In genomic region chr5:72955768-72956323, GRCh38 we compare ENCODE assay signal across 1 cellular context.
A peak's percentile ranks its signal among the peaks of the same experiment; 100 is the strongest.
TF ChIP-seq lines count a peak whose summit lies in the region.

TSS of gene FCHO2 (plus strand) at chr5:72956041. CDS start at chr5:72956097, 56 bp downstream.

TF ChIP-seq in K562, 482 proteins besides CTCF, POLR2A, EP300 and RAD21 (continued from another document and continues in another):
- TF ChIP-seq, protein P1, sequence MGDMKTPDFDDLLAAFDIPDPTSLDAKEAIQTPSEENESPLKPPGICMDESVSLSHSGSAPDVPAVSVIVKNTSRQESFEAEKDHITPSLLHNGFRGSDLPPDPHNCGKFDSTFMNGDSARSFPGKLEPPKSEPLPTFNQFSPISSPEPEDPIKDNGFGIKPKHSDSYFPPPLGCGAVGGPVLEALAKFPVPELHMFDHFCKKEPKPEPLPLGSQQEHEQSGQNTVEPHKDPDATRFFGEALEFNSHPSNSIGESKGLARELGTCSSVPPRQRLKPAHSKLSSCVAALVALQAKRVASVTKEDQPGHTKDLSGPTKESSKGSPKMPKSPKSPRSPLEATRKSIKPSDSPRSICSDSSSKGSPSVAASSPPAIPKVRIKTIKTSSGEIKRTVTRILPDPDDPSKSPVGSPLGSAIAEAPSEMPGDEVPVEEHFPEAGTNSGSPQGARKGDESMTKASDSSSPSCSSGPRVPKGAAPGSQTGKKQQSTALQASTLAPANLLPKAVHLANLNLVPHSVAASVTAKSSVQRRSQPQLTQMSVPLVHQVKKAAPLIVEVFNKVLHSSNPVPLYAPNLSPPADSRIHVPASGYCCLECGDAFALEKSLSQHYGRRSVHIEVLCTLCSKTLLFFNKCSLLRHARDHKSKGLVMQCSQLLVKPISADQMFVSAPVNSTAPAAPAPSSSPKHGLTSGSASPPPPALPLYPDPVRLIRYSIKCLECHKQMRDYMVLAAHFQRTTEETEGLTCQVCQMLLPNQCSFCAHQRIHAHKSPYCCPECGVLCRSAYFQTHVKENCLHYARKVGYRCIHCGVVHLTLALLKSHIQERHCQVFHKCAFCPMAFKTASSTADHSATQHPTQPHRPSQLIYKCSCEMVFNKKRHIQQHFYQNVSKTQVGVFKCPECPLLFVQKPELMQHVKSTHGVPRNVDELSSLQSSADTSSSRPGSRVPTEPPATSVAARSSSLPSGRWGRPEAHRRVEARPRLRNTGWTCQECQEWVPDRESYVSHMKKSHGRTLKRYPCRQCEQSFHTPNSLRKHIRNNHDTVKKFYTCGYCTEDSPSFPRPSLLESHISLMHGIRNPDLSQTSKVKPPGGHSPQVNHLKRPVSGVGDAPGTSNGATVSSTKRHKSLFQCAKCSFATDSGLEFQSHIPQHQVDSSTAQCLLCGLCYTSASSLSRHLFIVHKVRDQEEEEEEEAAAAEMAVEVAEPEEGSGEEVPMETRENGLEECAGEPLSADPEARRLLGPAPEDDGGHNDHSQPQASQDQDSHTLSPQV (IDR thresholded peaks at IDR 0.05), result no peak
- TF ChIP-seq EHMT2 (IDR thresholded peaks at IDR 0.05) (no peak), BRD4 (IDR thresholded peaks at IDR 0.05) (no peak), XRCC5 (IDR thresholded peaks at IDR 0.05; ENCODE audit: low read depth, low read length) (peak; percentile 32; the same call in 1 of the 2 replicates), MAFK (IDR thresholded peaks at IDR 0.05; ENCODE audit: low read length) (no peak), ZNF699 (CRISPR knock-in tag; IDR thresholded peaks at IDR 0.05; ENCODE audit: insufficient replicate concordance) (no peak), RFX1 (IDR thresholded peaks at IDR 0.05) (no peak), MAFG (tag; conservative IDR thresholded peaks at IDR 0.05) (no peak), HNRNPL (IDR thresholded peaks at IDR 0.05; ENCODE audit: low read depth, low read length) (no peak), JUND (IDR thresholded peaks at IDR 0.05; ENCODE audit: borderline replicate concordance, low read depth, low read length) (0 out of 2 replicates have a peak, but pooled peaks have one; percentile 39), JUND (tag; IDR thresholded peaks at IDR 0.05; ENCODE audit: borderline replicate concordance, low read depth, low read length) (no peak), BMI1 (IDR thresholded peaks at IDR 0.05; ENCODE audit: low read length) (no peak), ZBTB5 (IDR thresholded peaks at IDR 0.05) (no peak), ZNF184 (CRISPR knock-in tag; IDR thresholded peaks at IDR 0.05) (no peak), EP400 (IDR thresholded peaks at IDR 0.05) (peak; percentile 39; the same call in 1 of the 2 replicates), ATF1 (CRISPR knock-in tag; IDR thresholded peaks at IDR 0.05) (no peak), ATF1 (tag; IDR thresholded peaks at IDR 0.05) (peak; percentile 74), MITF (IDR thresholded peaks at IDR 0.05) (no peak), NRF1 (conservative IDR thresholded peaks at IDR 0.05 in 1 of 2, IDR thresholded peaks at IDR 0.05 in 1 of 2) (peak; percentile 97), KDM5B (IDR thresholded peaks at IDR 0.05; ENCODE audit: insufficient replicate concordance, low read depth, low read length) (peak; percentile 72), ILK (tag; IDR thresholded peaks at IDR 0.05; ENCODE audit: borderline replicate concordance, low read depth) (no peak), ZBTB8A (IDR thresholded peaks at IDR 0.05; ENCODE audit: partially characterized antibody) (no peak), ZNF24 (IDR thresholded peaks at IDR 0.05) (no peak), FOXJ3 (CRISPR knock-in tag; IDR thresholded peaks at IDR 0.05) (no peak), COPS2 (conservative IDR thresholded peaks at IDR 0.05) (no peak), ZNF175 (CRISPR knock-in tag; IDR thresholded peaks at IDR 0.05; ENCODE audit: low read depth) (no peak), ZNF764 (CRISPR knock-in tag; IDR thresholded peaks at IDR 0.05; ENCODE audit: low read depth) (no peak), RBM17 (IDR thresholded peaks at IDR 0.05; ENCODE audit: borderline replicate concordance, low read depth, low read length) (no peak), NFXL1 (CRISPR knock-in tag; IDR thresholded peaks at IDR 0.05) (no peak), FIP1L1 (IDR thresholded peaks at IDR 0.05; ENCODE audit: low read depth, low read length, poor library complexity, severe bottlenecking) (peak; percentile 46), CREB1 (IDR thresholded peaks at IDR 0.05) (peak; percentile 39; the same call in 1 of the 2 replicates), CREB1 (CRISPR knock-in tag; IDR thresholded peaks at IDR 0.05) (peak; percentile 61; the same call in 1 of the 2 replicates)
- TF ChIP-seq, protein P2, sequence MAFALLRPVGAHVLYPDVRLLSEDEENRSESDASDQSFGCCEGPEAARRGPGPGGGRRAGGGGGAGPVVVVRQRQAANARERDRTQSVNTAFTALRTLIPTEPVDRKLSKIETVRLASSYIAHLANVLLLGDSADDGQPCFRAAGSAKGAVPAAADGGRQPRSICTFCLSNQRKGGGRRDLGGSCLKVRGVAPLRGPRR (CRISPR knock-in tag; IDR thresholded peaks at IDR 0.05), result no peak
- TF ChIP-seq, protein P3, sequence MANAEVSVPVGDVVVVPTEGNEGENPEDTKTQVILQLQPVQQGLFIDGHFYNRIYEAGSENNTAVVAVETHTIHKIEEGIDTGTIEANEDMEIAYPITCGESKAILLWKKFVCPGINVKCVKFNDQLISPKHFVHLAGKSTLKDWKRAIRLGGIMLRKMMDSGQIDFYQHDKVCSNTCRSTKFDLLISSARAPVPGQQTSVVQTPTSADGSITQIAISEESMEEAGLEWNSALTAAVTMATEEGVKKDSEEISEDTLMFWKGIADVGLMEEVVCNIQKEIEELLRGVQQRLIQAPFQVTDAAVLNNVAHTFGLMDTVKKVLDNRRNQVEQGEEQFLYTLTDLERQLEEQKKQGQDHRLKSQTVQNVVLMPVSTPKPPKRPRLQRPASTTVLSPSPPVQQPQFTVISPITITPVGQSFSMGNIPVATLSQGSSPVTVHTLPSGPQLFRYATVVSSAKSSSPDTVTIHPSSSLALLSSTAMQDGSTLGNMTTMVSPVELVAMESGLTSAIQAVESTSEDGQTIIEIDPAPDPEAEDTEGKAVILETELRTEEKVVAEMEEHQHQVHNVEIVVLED (CRISPR knock-in tag; IDR thresholded peaks at IDR 0.05), result peak; percentile 55
- TF ChIP-seq, protein P4, sequence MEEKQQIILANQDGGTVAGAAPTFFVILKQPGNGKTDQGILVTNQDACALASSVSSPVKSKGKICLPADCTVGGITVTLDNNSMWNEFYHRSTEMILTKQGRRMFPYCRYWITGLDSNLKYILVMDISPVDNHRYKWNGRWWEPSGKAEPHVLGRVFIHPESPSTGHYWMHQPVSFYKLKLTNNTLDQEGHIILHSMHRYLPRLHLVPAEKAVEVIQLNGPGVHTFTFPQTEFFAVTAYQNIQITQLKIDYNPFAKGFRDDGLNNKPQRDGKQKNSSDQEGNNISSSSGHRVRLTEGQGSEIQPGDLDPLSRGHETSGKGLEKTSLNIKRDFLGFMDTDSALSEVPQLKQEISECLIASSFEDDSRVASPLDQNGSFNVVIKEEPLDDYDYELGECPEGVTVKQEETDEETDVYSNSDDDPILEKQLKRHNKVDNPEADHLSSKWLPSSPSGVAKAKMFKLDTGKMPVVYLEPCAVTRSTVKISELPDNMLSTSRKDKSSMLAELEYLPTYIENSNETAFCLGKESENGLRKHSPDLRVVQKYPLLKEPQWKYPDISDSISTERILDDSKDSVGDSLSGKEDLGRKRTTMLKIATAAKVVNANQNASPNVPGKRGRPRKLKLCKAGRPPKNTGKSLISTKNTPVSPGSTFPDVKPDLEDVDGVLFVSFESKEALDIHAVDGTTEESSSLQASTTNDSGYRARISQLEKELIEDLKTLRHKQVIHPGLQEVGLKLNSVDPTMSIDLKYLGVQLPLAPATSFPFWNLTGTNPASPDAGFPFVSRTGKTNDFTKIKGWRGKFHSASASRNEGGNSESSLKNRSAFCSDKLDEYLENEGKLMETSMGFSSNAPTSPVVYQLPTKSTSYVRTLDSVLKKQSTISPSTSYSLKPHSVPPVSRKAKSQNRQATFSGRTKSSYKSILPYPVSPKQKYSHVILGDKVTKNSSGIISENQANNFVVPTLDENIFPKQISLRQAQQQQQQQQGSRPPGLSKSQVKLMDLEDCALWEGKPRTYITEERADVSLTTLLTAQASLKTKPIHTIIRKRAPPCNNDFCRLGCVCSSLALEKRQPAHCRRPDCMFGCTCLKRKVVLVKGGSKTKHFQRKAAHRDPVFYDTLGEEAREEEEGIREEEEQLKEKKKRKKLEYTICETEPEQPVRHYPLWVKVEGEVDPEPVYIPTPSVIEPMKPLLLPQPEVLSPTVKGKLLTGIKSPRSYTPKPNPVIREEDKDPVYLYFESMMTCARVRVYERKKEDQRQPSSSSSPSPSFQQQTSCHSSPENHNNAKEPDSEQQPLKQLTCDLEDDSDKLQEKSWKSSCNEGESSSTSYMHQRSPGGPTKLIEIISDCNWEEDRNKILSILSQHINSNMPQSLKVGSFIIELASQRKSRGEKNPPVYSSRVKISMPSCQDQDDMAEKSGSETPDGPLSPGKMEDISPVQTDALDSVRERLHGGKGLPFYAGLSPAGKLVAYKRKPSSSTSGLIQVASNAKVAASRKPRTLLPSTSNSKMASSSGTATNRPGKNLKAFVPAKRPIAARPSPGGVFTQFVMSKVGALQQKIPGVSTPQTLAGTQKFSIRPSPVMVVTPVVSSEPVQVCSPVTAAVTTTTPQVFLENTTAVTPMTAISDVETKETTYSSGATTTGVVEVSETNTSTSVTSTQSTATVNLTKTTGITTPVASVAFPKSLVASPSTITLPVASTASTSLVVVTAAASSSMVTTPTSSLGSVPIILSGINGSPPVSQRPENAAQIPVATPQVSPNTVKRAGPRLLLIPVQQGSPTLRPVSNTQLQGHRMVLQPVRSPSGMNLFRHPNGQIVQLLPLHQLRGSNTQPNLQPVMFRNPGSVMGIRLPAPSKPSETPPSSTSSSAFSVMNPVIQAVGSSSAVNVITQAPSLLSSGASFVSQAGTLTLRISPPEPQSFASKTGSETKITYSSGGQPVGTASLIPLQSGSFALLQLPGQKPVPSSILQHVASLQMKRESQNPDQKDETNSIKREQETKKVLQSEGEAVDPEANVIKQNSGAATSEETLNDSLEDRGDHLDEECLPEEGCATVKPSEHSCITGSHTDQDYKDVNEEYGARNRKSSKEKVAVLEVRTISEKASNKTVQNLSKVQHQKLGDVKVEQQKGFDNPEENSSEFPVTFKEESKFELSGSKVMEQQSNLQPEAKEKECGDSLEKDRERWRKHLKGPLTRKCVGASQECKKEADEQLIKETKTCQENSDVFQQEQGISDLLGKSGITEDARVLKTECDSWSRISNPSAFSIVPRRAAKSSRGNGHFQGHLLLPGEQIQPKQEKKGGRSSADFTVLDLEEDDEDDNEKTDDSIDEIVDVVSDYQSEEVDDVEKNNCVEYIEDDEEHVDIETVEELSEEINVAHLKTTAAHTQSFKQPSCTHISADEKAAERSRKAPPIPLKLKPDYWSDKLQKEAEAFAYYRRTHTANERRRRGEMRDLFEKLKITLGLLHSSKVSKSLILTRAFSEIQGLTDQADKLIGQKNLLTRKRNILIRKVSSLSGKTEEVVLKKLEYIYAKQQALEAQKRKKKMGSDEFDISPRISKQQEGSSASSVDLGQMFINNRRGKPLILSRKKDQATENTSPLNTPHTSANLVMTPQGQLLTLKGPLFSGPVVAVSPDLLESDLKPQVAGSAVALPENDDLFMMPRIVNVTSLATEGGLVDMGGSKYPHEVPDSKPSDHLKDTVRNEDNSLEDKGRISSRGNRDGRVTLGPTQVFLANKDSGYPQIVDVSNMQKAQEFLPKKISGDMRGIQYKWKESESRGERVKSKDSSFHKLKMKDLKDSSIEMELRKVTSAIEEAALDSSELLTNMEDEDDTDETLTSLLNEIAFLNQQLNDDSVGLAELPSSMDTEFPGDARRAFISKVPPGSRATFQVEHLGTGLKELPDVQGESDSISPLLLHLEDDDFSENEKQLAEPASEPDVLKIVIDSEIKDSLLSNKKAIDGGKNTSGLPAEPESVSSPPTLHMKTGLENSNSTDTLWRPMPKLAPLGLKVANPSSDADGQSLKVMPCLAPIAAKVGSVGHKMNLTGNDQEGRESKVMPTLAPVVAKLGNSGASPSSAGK (IDR thresholded peaks at IDR 0.05), result no peak; the same call in none of the 2 replicates
- TF ChIP-seq, protein P5, sequence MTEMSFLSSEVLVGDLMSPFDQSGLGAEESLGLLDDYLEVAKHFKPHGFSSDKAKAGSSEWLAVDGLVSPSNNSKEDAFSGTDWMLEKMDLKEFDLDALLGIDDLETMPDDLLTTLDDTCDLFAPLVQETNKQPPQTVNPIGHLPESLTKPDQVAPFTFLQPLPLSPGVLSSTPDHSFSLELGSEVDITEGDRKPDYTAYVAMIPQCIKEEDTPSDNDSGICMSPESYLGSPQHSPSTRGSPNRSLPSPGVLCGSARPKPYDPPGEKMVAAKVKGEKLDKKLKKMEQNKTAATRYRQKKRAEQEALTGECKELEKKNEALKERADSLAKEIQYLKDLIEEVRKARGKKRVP (CRISPR knock-in tag; IDR thresholded peaks at IDR 0.05), result no peak
